28 cellular contexts compared by ENCODE assay signal in genomic region chr3:62653806-62654205, GRCh38.
"Had no signal": no experiment of that assay in that cellular context is flagged by ENCODE, and none has a peak within 500 bp of the region (broad histone marks: within the 10 kb centered on the region; RNA-seq: fewer than 3 reads in every experiment).

No MANE protein-coding gene starts in this region.

- ATAC-seq: activated CD8-positive, alpha-beta T cell treated with anti-CD3 and anti-CD28 coated beads for 36 hours; activated T-cell treated with anti-CD3 and anti-CD28 coated beads, Interleukin-2, amount 50 U/mL, for 72 hours; activated T-helper 17 cell treated with anti-CD3 and anti-CD28 coated beads, Interleukin-2, amount 50 U/mL, for 72 hours; PC-3 had no signal

- DNase-seq: activated CD4-positive, alpha-beta T cell treated with anti-CD3 and anti-CD28 coated beads, Interleukin-2, amount 10 ng/mL, durations not matched to agents 24 days and 14 days; activated CD4-positive, alpha-beta T cell treated with anti-CD3 and anti-CD28 coated beads, Interleukin-2, amount 50 U/mL, for 4 hours; activated CD8-positive, alpha-beta T cell treated with anti-CD3 and anti-CD28 coated beads for 36 hours; activated effector memory CD4-positive, alpha-beta T cell treated with anti-CD3 and anti-CD28 coated beads, Interleukin-2, amount 50 U/mL, for 16 hours; activated naive CD4-positive, alpha-beta T cell; activated naive CD8-positive, alpha-beta T cell treated with anti-CD3 and anti-CD28 coated beads, Interleukin-2, amount 10 ng/mL, durations not matched to agents 7 days and 5 days; activated T-cell treated with anti-CD3 and anti-CD28 coated beads, Interleukin-2, amount 50 U/mL, for 1 hour; activated T-cell treated with anti-CD3 and anti-CD28 coated beads, Interleukin-2, amount 50 U/mL, for 72 hours; amygdala; MM.1S; MV-4-11; NCI-H1092; NCI-H1436 treated with DMSO at 0.1 percent for 48 hours; NCI-H1694 treated with DMSO at 0.1 percent for 48 hours; NCI-H2029; NCI-H510A; NCI-H526; NCI-H748 treated with DMSO at 0.1 percent for 48 hours; NK-92 treated with Interleukin-12 subunit alpha and Interleukin-12 subunit beta, amount 100 ng/mL, for 24 hours; PC-3; Peyer's patch; Right ventricle myocardium superior; T-helper 1 cell; T-helper 2 cell; T-helper 9 cell had no signal

- H3K27me3 ChIP-seq: ascending aorta, Peyer's patch had no signal

- H3K4me2 ChIP-seq: KMS-11 had no signal

- H3K9me3 ChIP-seq: ascending aorta, Peyer's patch had no signal

- H3K4me1 ChIP-seq: ascending aorta, Peyer's patch had no signal

- H3K9ac ChIP-seq: KMS-11 had no signal

- H3K27ac ChIP-seq: ascending aorta, KMS-11, Peyer's patch had no signal

- H3K36me3 ChIP-seq: ascending aorta, Peyer's patch had no signal

- H3K4me3 ChIP-seq: ascending aorta, Peyer's patch had no signal
